21 cellular contexts compared by ENCODE assay signal in the genomic region with DNA sequence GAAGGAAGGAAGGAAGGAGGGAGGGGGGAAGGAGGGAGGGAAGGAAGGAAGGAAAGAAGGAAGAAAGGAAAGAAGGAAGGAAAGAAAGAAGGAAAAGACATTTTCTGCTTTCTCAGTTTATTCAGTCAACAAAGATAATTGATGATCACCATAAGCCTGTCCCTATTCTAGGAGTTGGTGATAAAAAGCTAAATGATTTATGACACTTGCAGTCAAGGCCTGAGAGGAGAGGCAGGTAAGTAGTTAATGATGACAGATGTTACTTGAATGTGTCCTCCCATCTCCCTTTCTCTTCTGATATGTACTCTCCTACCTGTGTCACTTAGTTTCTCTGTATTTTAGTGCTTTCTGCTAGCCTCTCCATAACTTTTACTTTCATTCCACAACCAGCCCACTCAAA.
"Had no signal": no experiment of that assay in that cellular context is flagged by ENCODE, and none has a peak within 500 bp of the region (broad histone marks: within the 10 kb centered on the region; RNA-seq: fewer than 3 reads in every experiment).

No MANE protein-coding gene starts in this region.

- H3K4me1 Mint-ChIP-seq: activated B cell treated with CpG ODN at 0.5 μM for 24 hours had no signal

- H3K27me3 Mint-ChIP-seq: activated B cell treated with CpG ODN at 0.5 μM for 24 hours; activated CD8-positive, alpha-beta T cell treated with anti-CD3 and anti-CD28 coated beads for 36 hours had no signal

- H3K4me3 Mint-ChIP-seq: activated B cell treated with CpG ODN at 0.5 μM for 24 hours; activated CD8-positive, alpha-beta T cell treated with anti-CD3 and anti-CD28 coated beads for 36 hours; activated T-cell treated with anti-CD3 and anti-CD28 coated beads, Interleukin-2, amount 50 U/mL, for 72 hours; T-helper 1 cell treated with Interleukin-12 subunit alpha and Interleukin-12 subunit beta and Interleukin-4 antibody, amounts not matched to agents 30 μg/mL and 1 μg/mL, for 36 hours had no signal

- DNase-seq: activated B cell treated with CpG ODN at 0.5 μM for 24 hours; activated CD4-positive, alpha-beta T cell treated with anti-CD3 and anti-CD28 coated beads, Interleukin-2, amount 50 U/mL, for 1 hour; activated CD8-positive, alpha-beta memory T cell treated with anti-CD3 and anti-CD28 coated beads, Interleukin-2, amount 50 U/mL, for 4 hours; activated CD8-positive, alpha-beta T cell treated with anti-CD3 and anti-CD28 coated beads for 36 hours; activated gamma-delta T cell treated with Interleukin-2 at 50 U/mL for 16 hours; activated naive CD4-positive, alpha-beta T cell treated with anti-CD3 and anti-CD28 coated beads, Interleukin-2, amount 50 U/mL, for 16 hours; activated T-cell treated with anti-CD3 and anti-CD28 coated beads, Interleukin-2, amount 50 U/mL, for 72 hours; aorta; caudate nucleus; colonic mucosa; NCI-H1092; NCI-H1694 treated with DMSO at 0.1 percent for 48 hours; NCI-H2081; NCI-H2171; NCI-H2227 treated with DMSO at 0.1 percent for 48 hours; NCI-H446 treated with DMSO at 0.1 percent for 48 hours; NCI-H526 treated with DMSO at 0.1 percent for 48 hours; T-helper 9 cell had no signal

- ATAC-seq: activated CD8-positive, alpha-beta T cell treated with anti-CD3 and anti-CD28 coated beads for 36 hours; activated T-cell treated with anti-CD3 and anti-CD28 coated beads, Interleukin-2, amount 50 U/mL, for 72 hours; HepG2 had no signal

- H3K27ac Mint-ChIP-seq: activated B cell treated with CpG ODN at 0.5 μM for 24 hours; activated CD8-positive, alpha-beta T cell treated with anti-CD3 and anti-CD28 coated beads for 36 hours; activated T-cell treated with anti-CD3 and anti-CD28 coated beads, Interleukin-2, amount 50 U/mL, for 72 hours; activated T-helper 2 cell treated with anti-CD3 and anti-CD28 coated beads, Interferon-gamma antibody, Interleukin-2, Interleukin-4, amounts not matched to agents 10 μg/mL and 5 μg/mL and 100 μg/mL, durations not matched to agents 14 hours and 24 hours and 36 hours; T-helper 1 cell treated with Interleukin-12 subunit alpha and Interleukin-12 subunit beta and Interleukin-4 antibody, amounts not matched to agents 30 μg/mL and 1 μg/mL, for 36 hours had no signal

- H3K9me3 Mint-ChIP-seq: activated CD8-positive, alpha-beta T cell treated with anti-CD3 and anti-CD28 coated beads for 36 hours had no signal
